In genomic region chr7:149873968-149874643, GRCh38 we compare ENCODE assay signal across 8 cellular contexts. TPM values are rescaled to one million over a fixed set of nuclear protein-coding genes. Genes with fewer than 3 reads are reported as not detected.
DNase-seq lines count a peak whose midpoint lies in the region; ATAC-seq and TF ChIP-seq lines count a peak whose summit lies in the region.

Gene ATP6V0E2 (plus strand): TSS chr7:149873969. CDS start chr7:149874066, 97 bp downstream.

- ATAC-seq in GM21619 (IDR thresholded peaks at IDR 0.05; ENCODE audit: unreplicated experiment): peak; percentile 26

- peak within 1 kb of the TSS; percentile 88 for H3K27ac ChIP-seq in cingulate gyrus (ENCODE audit: low read depth, low read length)
- peak within 1 kb of the TSS; percentile 59 for H3K27ac ChIP-seq in vagina

- H3K36me3 ChIP-seq in GM06990 (ENCODE audit: control insufficient read depth, insufficient read depth, low read length) (peaks cover 2% of the 10 kb centered on the region; the same call in 1 of the 2 replicates), vagina (no peaks in the 10 kb centered on the region)

- intact Hi-C loops in vagina (cut with DNase I): no loop called here

- H3K4me3 ChIP-seq in GM06990 (replicated peaks; ENCODE audit: low read depth, low read length) (peak within 1 kb of the TSS; percentile 84), NB4 (ENCODE audit: low read depth, low read length) (peak within 1 kb of the TSS; percentile 60), mononuclear cell (ENCODE audit: low read length) (peak within 1 kb of the TSS; percentile 75), vagina (peak within 1 kb of the TSS; percentile 69 to 86)

- TF ChIP-seq CTCF in GM06990 (IDR thresholded peaks at IDR 0.05; ENCODE audit: insufficient read depth, low read length, poor library complexity, severe bottlenecking) (no peak), NB4 (IDR thresholded peaks at IDR 0.05; ENCODE audit: low read depth, low read length) (no peak), vagina (IDR thresholded peaks at IDR 0.05) (no peak)

- peaks cover 64% of the 10 kb centered on the region for H3K4me1 ChIP-seq in mononuclear cell (ENCODE audit: insufficient read depth, low read length)
- H3K4me1 ChIP-seq in vagina: peaks cover 20% of the 10 kb centered on the region

- H3K9me3 ChIP-seq in mononuclear cell (ENCODE audit: low read depth, low read length): no peaks in the 10 kb centered on the region
- no peaks in the 10 kb centered on the region for H3K9me3 ChIP-seq in vagina

- DNase-seq in GM06990 (ENCODE audit: extremely low read depth, insufficient read length) (no peak), NB4 (ENCODE audit: low read depth) (no peak), vagina (ENCODE audit: extremely low spot score in 2 of 2) (no peak), AG08396 (ENCODE audit: low spot score) (no peak)
- DNase-seq in stimulated activated CD8-positive, alpha-beta memory T cell treated with anti-CD3 and anti-CD28 coated beads, Interleukin-4, amount 100 ng/mL, for 48 hours: no peak

- TF ChIP-seq POLR2A in NB4 (IDR thresholded peaks at IDR 0.05; ENCODE audit: extremely low read depth, insufficient read length) (no peak), vagina (IDR thresholded peaks at IDR 0.05) (no peak)

- H3K27me3 ChIP-seq in GM06990 (replicated peaks; ENCODE audit: control insufficient read depth, insufficient read depth, low read length) (no peaks in the 10 kb centered on the region), mononuclear cell (ENCODE audit: insufficient read depth, low read length) (no peaks in the 10 kb centered on the region), vagina (no peaks in the 10 kb centered on the region)

RNA-seq across cellular contexts. Expression of gene ATP6V0E2, which starts in this region (rescaled TPM):
- total RNA-seq in mononuclear cell: 30.0 TPM
- total RNA-seq in vagina: 13.3 TPM
